Comparison of ENCODE assay signal across 21 cellular contexts in the genomic region with DNA sequence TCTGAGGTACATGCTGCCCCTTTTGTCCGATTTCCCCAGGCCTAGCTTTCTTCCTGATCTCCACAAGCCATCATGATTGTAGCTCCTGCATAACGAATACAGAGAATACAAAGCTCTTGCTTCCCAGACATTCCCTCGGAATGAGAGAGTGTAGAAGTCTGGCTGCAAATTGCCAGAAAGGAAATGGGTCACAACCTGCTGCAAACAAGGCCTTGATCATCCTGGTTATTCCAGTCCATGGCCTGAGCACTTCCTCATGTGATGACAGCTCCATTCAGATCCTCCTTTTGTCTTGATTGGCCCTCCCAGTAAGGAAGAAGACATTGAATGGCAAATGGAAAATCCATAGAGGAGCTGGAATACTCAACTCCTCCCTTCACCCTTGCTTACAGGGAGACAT.
DNase-seq lines count a peak whose midpoint lies in the region; ATAC-seq and TF ChIP-seq lines count a peak whose summit lies in the region.
"Had no signal": no experiment of that assay in that cellular context is flagged by ENCODE, and none has a peak within 500 bp of the region (broad histone marks: within the 10 kb centered on the region; RNA-seq: fewer than 3 reads in every experiment).

No MANE protein-coding gene starts in this region.

- no peak for TF ChIP-seq CTCF in activated CD8-positive, alpha-beta T cell treated with anti-CD3 and anti-CD28 coated beads for 36 hours (IDR thresholded peaks at IDR 0.05)
- TF ChIP-seq CTCF in astrocyte of the spinal cord (IDR thresholded peaks at IDR 0.05; ENCODE audit: low read depth, low read length): no peak
- no peak for TF ChIP-seq CTCF in foreskin fibroblast (IDR thresholded peaks at IDR 0.05; ENCODE audit: low read depth, low read length)

- ATAC-seq in activated CD8-positive, alpha-beta T cell treated with anti-CD3 and anti-CD28 coated beads for 36 hours: no peak
- no peak for ATAC-seq in activated CD8-positive, alpha-beta T cell treated with anti-CD3 and anti-CD28 coated beads, Interleukin-2, amount 10 ng/mL, durations not matched to agents 7 days and 5 days
- ATAC-seq in activated naive CD4-positive, alpha-beta T cell treated with anti-CD3 and anti-CD28 coated beads, Interleukin-2, amount 50 U/mL, for 72 hours: no peak
- no peak for ATAC-seq in GM19035 (IDR thresholded peaks at IDR 0.05; ENCODE audit: unreplicated experiment)
- no peak for ATAC-seq in HG03457 (IDR thresholded peaks at IDR 0.05; ENCODE audit: unreplicated experiment)
- ATAC-seq: GM12878, HCT116 had no signal

- H3K36me3 ChIP-seq in HAP-1 (replicated peaks): no peaks in the 10 kb centered on the region
- H3K36me3 ChIP-seq: MG63, SJCRH30 had no signal

- H3K4me3 ChIP-seq in astrocyte of the spinal cord (ENCODE audit: low read depth, low read length): no peak overlapping the region
- H3K4me3 ChIP-seq in foreskin fibroblast (ENCODE audit: low read depth in 1 of 2, low read length in 2 of 2): no peak overlapping the region
- no peak overlapping the region for H3K4me3 ChIP-seq in HAP-1
- H3K4me3 ChIP-seq: GM12878, MG63, SJCRH30 had no signal

- peaks cover 22% of the 10 kb centered on the region for H3K27me3 Mint-ChIP-seq in activated CD8-positive, alpha-beta T cell treated with anti-CD3 and anti-CD28 coated beads for 36 hours
- H3K27me3 Mint-ChIP-seq in activated CD8-positive, alpha-beta T cell treated with anti-CD3 and anti-CD28 coated beads, Interleukin-2, amount 10 ng/mL, durations not matched to agents 7 days and 5 days (ENCODE audit: low read depth): peaks cover 16% of the 10 kb centered on the region

- peaks cover 31% of the 10 kb centered on the region for H3K4me1 Mint-ChIP-seq in activated CD8-positive, alpha-beta T cell treated with anti-CD3 and anti-CD28 coated beads for 36 hours (ENCODE audit: low read depth)
- H3K4me1 Mint-ChIP-seq in activated CD8-positive, alpha-beta T cell treated with anti-CD3 and anti-CD28 coated beads, Interleukin-2, amount 10 ng/mL, durations not matched to agents 7 days and 5 days (ENCODE audit: low read depth): peaks cover 9% of the 10 kb centered on the region

- no peaks in the 10 kb centered on the region for H3K27me3 ChIP-seq in HAP-1 (ENCODE audit: low read depth)
- H3K27me3 ChIP-seq: MG63, SJCRH30 had no signal

- H3K4me3 Mint-ChIP-seq in activated CD8-positive, alpha-beta T cell treated with anti-CD3 and anti-CD28 coated beads for 36 hours: no peak overlapping the region
- H3K4me3 Mint-ChIP-seq in activated CD8-positive, alpha-beta T cell treated with anti-CD3 and anti-CD28 coated beads, Interleukin-2, amount 10 ng/mL, durations not matched to agents 7 days and 5 days: no peak overlapping the region
- H3K4me3 Mint-ChIP-seq: CD14-positive monocyte had no signal

- H3K27ac Mint-ChIP-seq in activated CD8-positive, alpha-beta T cell treated with anti-CD3 and anti-CD28 coated beads for 36 hours: peak overlapping the region; percentile 5
- H3K27ac Mint-ChIP-seq in activated CD8-positive, alpha-beta T cell treated with anti-CD3 and anti-CD28 coated beads, Interleukin-2, amount 10 ng/mL, durations not matched to agents 7 days and 5 days: no peak overlapping the region
- H3K27ac Mint-ChIP-seq in activated naive CD4-positive, alpha-beta T cell treated with anti-CD3 and anti-CD28 coated beads, Interleukin-2, amount 50 U/mL, for 72 hours: no peak overlapping the region

- H3K9me3 ChIP-seq in HAP-1: no peaks in the 10 kb centered on the region
- H3K9me3 ChIP-seq: MG63, SJCRH30 had no signal

- no peaks in the 10 kb centered on the region for H3K4me1 ChIP-seq in HAP-1
- H3K4me1 ChIP-seq: SJCRH30 had no signal

- no peaks in the 10 kb centered on the region for H3K36me3 Mint-ChIP-seq in activated CD8-positive, alpha-beta T cell treated with anti-CD3 and anti-CD28 coated beads for 36 hours (ENCODE audit: low read depth)
- no peaks in the 10 kb centered on the region for H3K36me3 Mint-ChIP-seq in activated CD8-positive, alpha-beta T cell treated with anti-CD3 and anti-CD28 coated beads, Interleukin-2, amount 10 ng/mL, durations not matched to agents 7 days and 5 days (ENCODE audit: low read depth)
- peaks cover 0 to 5% of the 10 kb centered on the region in 2 donors for H3K36me3 Mint-ChIP-seq in activated naive CD4-positive, alpha-beta T cell treated with anti-CD3 and anti-CD28 coated beads, Interleukin-2, amount 50 U/mL, for 72 hours
- H3K36me3 Mint-ChIP-seq: CD14-positive monocyte had no signal

- intact Hi-C loops in activated CD8-positive, alpha-beta T cell treated with anti-CD3 and anti-CD28 coated beads for 36 hours (cut with micrococcal nuclease): no loop called here

- DNase-seq in activated CD8-positive, alpha-beta T cell treated with anti-CD3 and anti-CD28 coated beads for 36 hours: no peak
- no peak for DNase-seq in activated CD8-positive, alpha-beta T cell treated with anti-CD3 and anti-CD28 coated beads, Interleukin-2, amount 10 ng/mL, durations not matched to agents 7 days and 5 days
- DNase-seq in astrocyte of the spinal cord (ENCODE audit: low read depth, low spot score): peak; percentile 59
- peak; percentile 48 to 58 for DNase-seq in foreskin fibroblast
- DNase-seq in activated naive CD4-positive, alpha-beta T cell treated with anti-CD3 and anti-CD28 coated beads, Interleukin-2, amount 50 U/mL, for 72 hours (ENCODE audit: low spot score in 2 of 2): no peak
- DNase-seq in HAP-1 (ENCODE audit: low spot score in 2 of 2): no peak
- DNase-seq: DMS53; MG63; NCI-H1105; NCI-H1694 treated with DMSO at 0.1 percent for 48 hours; NCI-H345; NCI-H69; NK-92 treated with Interleukin-12 subunit alpha and Interleukin-12 subunit beta, amount 100 ng/mL, for 24 hours; OCI-M1; RPMI8226; SJCRH30 had no signal

- POLR2A ChIA-PET in activated CD8-positive, alpha-beta T cell treated with anti-CD3 and anti-CD28 coated beads for 36 hours (lab: Charles Lee): no interaction called here
- POLR2A ChIA-PET in activated CD8-positive, alpha-beta T cell treated with anti-CD3 and anti-CD28 coated beads, Interleukin-2, amount 10 ng/mL, durations not matched to agents 7 days and 5 days (lab: Charles Lee): no interaction called here

- CTCF ChIA-PET in activated CD8-positive, alpha-beta T cell treated with anti-CD3 and anti-CD28 coated beads for 36 hours (lab: Charles Lee): no interaction called here
- CTCF ChIA-PET in activated CD8-positive, alpha-beta T cell treated with anti-CD3 and anti-CD28 coated beads, Interleukin-2, amount 10 ng/mL, durations not matched to agents 7 days and 5 days (lab: Charles Lee): no interaction called here

- in situ Hi-C loops in astrocyte of the spinal cord (cut with HindIII; ENCODE audit: low sequenced_read_pairs): no loop called here
- in situ Hi-C loops in HAP-1 (cut with MboI; ENCODE audit: low sequenced_read_pairs): no loop called here

- H3K9me3 Mint-ChIP-seq in activated CD8-positive, alpha-beta T cell treated with anti-CD3 and anti-CD28 coated beads for 36 hours: peaks cover 2% of the 10 kb centered on the region
- H3K9me3 Mint-ChIP-seq in activated CD8-positive, alpha-beta T cell treated with anti-CD3 and anti-CD28 coated beads, Interleukin-2, amount 10 ng/mL, durations not matched to agents 7 days and 5 days (ENCODE audit: insufficient read depth): no peaks in the 10 kb centered on the region
- peaks cover 4 to 14% of the 10 kb centered on the region in 2 donors for H3K9me3 Mint-ChIP-seq in activated naive CD4-positive, alpha-beta T cell treated with anti-CD3 and anti-CD28 coated beads, Interleukin-2, amount 50 U/mL, for 72 hours

Comparison
In these comparisons a context has a peak if more than half of its experiments do, and no peak if none do; other contexts are left out.
1. DNase-seq: peak in astrocyte of the spinal cord (single experiment) and foreskin fibroblast (2 of 2); none in activated CD8-positive, alpha-beta T cell treated with anti-CD3 and anti-CD28 coated beads for 36 hours (single experiment), activated CD8-positive, alpha-beta T cell treated with anti-CD3 and anti-CD28 coated beads, Interleukin-2, amount 10 ng/mL, durations not matched to agents 7 days and 5 days (single experiment), activated naive CD4-positive, alpha-beta T cell treated with anti-CD3 and anti-CD28 coated beads, Interleukin-2, amount 50 U/mL, for 72 hours (0 of 2) and HAP-1 (0 of 2).